In the genomic region with DNA sequence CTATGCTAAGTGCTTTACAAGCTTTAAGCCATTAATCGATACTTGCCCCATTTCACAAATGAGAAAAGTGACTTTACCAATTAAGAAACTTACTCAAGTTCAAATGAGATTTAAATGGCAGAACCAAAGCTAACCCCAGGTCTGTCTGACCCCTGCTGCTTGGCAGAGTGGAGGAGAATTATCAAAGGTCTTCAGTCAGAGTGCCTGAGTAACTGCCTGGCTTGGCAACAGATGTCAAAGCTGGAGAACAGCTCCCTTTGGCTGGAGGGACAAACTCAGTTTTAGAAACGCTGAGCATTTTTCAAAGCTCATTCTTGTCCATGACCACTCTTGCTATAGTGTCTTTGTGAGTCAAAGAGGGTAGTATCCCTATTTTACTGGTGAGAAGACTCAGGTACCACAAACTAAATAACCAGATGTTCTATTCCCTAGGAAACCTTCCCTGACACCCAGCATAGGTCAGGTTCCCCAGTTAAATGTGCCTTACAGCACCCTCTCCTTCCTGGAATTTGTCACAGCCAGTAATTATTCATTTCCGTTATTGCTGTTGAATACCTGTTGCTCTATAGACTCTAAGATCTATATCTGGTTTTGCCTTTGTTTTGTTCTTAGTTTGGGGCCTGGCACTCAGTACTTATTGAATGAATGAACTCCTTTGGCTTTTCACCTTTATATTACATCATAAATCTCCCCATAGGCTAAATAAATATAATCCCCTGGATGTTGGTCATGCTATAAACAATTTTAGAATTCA, we compare ENCODE assay signal across 1 cellular context.
TF ChIP-seq lines count a peak whose summit lies in the region.

No MANE protein-coding gene starts in this region.

TF ChIP-seq in IMR-90, 13 proteins besides CTCF, POLR2A, EP300 and RAD21:
- TF ChIP-seq RFX5 (IDR thresholded peaks at IDR 0.05; ENCODE audit: low read depth, low read length) (0 out of 2 replicates have a peak, but pooled peaks have one; percentile 64), MXI1 (IDR thresholded peaks at IDR 0.05; ENCODE audit: borderline replicate concordance, low read depth, low read length) (no peak)
